Comparison of ENCODE assay signal across 20 cellular contexts in genomic region chr2:69205491-69205890, GRCh38.
DNase-seq lines count a peak whose midpoint lies in the region; ATAC-seq, FAIRE-seq and TF ChIP-seq lines count a peak whose summit lies in the region.
"Had no signal": no experiment of that assay in that cellular context is flagged by ENCODE, and none has a peak within 500 bp of the region (broad histone marks: within the 10 kb centered on the region; RNA-seq: fewer than 3 reads in every experiment).

No MANE protein-coding gene starts in this region.

- ATAC-seq in HG03354 (IDR thresholded peaks at IDR 0.05; ENCODE audit: poor library complexity, severe bottlenecking, unreplicated experiment) = no peak

- no peak overlapping the region for H3K4me3 ChIP-seq in transverse colon
- H3K4me3 ChIP-seq: HAP-1 had no signal

- no peaks in the 10 kb centered on the region for H3K27me3 ChIP-seq in transverse colon

- 66 to 86% methylated on average over 2 of the region's 2 CpGs for WGBS in transverse colon (ENCODE audit: low coverage in 1 of 2), 2 donors

- POLR2A ChIA-PET in HEK293T (lab: Yijun Ruan, JAX) = no interaction called here

- in situ Hi-C loops in transverse colon (cut with MboI; ENCODE audit: low pct_ligation_motif_present in 1 of 4, low pct_unique_long_range_greater_than_20kb in 1 of 4, low sequenced_read_pairs in 3 of 4) = no loop called here

- H3K36me3 ChIP-seq in transverse colon = no peaks in the 10 kb centered on the region
- H3K36me3 ChIP-seq: HAP-1 had no signal

- CTCF ChIA-PET in HEK293T (lab: Yijun Ruan, JAX) = no interaction called here

- TF ChIP-seq CTCF in transverse colon (IDR thresholded peaks at IDR 0.05) = no peak

- DNase-seq in LHCN-M2 (ENCODE audit: low read depth) (peak; percentile 96), kidney tubule cell (ENCODE audit: low spot score) (peak; percentile 23), renal cortical epithelial cell (ENCODE audit: low read depth) (peak; percentile 45), transverse colon (no peak), SW 1271 (lab: John Stamatoyannopoulos, UW) (no peak), HEK293T (ENCODE audit: extremely low spot score) (no peak), urothelium cell line (ENCODE audit: low spot score) (no peak)
- DNase-seq: ACHN; C1 segment of cervical spinal cord; CD4-positive, alpha-beta T cell; DMS79; EL; HFFc6; IMR-90 had no signal

- no peak for FAIRE-seq in urothelium cell line (lab: Jason Lieb, UNC)
- FAIRE-seq: G401.6, GM12891, GM19239, H1 had no signal

- H3K27ac ChIP-seq in transverse colon = peak overlapping the region; percentile 26 to 36 (median 32)

- peaks cover 0 to 9% (median 0%) of the 10 kb centered on the region in 4 donors for H3K4me1 ChIP-seq in transverse colon
- H3K4me1 ChIP-seq: HAP-1 had no signal

- H3K9me3 ChIP-seq in transverse colon = no peaks in the 10 kb centered on the region
- H3K9me3 ChIP-seq: HAP-1 had no signal

- TF ChIP-seq POLR2A in transverse colon (IDR thresholded peaks at IDR 0.05) = no peak

- no peak for TF ChIP-seq EP300 in transverse colon (IDR thresholded peaks at IDR 0.05; ENCODE audit: low read depth)

- intact Hi-C loops in transverse colon (cut with DNase I; ENCODE audit: low total_unique reads) = no loop called here

TF ChIP-seq in HEK293T, 16 proteins besides CTCF, POLR2A, EP300 and RAD21:
- TF ChIP-seq ARNT (IDR thresholded peaks at IDR 0.05) (no peak), ELF4 (IDR thresholded peaks at IDR 0.05) (no peak), SP1 (IDR thresholded peaks at IDR 0.05) (no peak), SUZ12 (IDR thresholded peaks at IDR 0.05) (no peak), BHLHE40 (IDR thresholded peaks at IDR 0.05; ENCODE audit: borderline replicate concordance) (no peak), TARDBP (IDR thresholded peaks at IDR 0.05) (no peak), ZNF384 (IDR thresholded peaks at IDR 0.05) (no peak), FOXK2 (IDR thresholded peaks at IDR 0.05) (no peak), FOXA1 (IDR thresholded peaks at IDR 0.05) (no peak), LEF1 (IDR thresholded peaks at IDR 0.05; ENCODE audit: borderline replicate concordance) (no peak), NFRKB (IDR thresholded peaks at IDR 0.05) (no peak)

Comparison
In these comparisons a context has a peak if more than half of its experiments do, and no peak if none do; other contexts are left out.
1. DNase-seq: peak in LHCN-M2 (single experiment), kidney tubule cell (single experiment) and renal cortical epithelial cell (single experiment); none in transverse colon (single experiment), SW 1271 (0 of 2), HEK293T (single experiment) and urothelium cell line (single experiment).